Comparison of ENCODE assay signal across 28 cellular contexts in genomic region chr17:39219647-39220154, GRCh38. TPM values are rescaled to one million over a fixed set of nuclear protein-coding genes. Genes with fewer than 3 reads are reported as not detected.
A peak's percentile ranks its signal among the peaks of the same experiment; 100 is the strongest.
DNase-seq lines count a peak whose midpoint lies in the region; ATAC-seq and TF ChIP-seq lines count a peak whose summit lies in the region.
"Had no signal": no experiment of that assay in that cellular context is flagged by ENCODE, and none has a peak within 500 bp of the region (broad histone marks: within the 10 kb centered on the region; RNA-seq: fewer than 3 reads in every experiment).

No MANE protein-coding gene starts in this region.

- peaks cover 85% of the 10 kb centered on the region for H3K27me3 Mint-ChIP-seq in endodermal cell (ENCODE audit: insufficient read depth)

- H3K36me3 ChIP-seq in endodermal cell (ENCODE audit: control insufficient read depth, insufficient read depth, low read length): no peaks in the 10 kb centered on the region
- H3K36me3 ChIP-seq: pancreas, uterus had no signal

- H3K9me3 Mint-ChIP-seq in endodermal cell: no peaks in the 10 kb centered on the region
- H3K9me3 Mint-ChIP-seq: activated T-cell treated with anti-CD3 and anti-CD28 coated beads, Interleukin-2, amount 50 U/mL, for 24 hours; IgD-negative memory B cell; naive thymus-derived CD8-positive, alpha-beta T cell; T-cell had no signal

- DNase-seq in NCI-H446 (lab: John Stamatoyannopoulos, UW): peak; percentile 59 to 91
- peak; percentile 45 for DNase-seq in endodermal cell
- DNase-seq in left lobe of liver (ENCODE audit: low spot score): no peak
- DNase-seq in putamen (ENCODE audit: low spot score): peak; percentile 54
- DNase-seq in HuH-7 (ENCODE audit: low spot score): no peak
- no peak for DNase-seq in activated CD8-positive, alpha-beta memory T cell treated with anti-CD3 and anti-CD28 coated beads, Interleukin-2, amount 50 U/mL, for 48 hours
- DNase-seq in NCI-H1092 (lab: John Stamatoyannopoulos, UW): no peak
- DNase-seq in Kasumi-1 (lab: John Stamatoyannopoulos, UW): no peak
- DNase-seq: ACHN; activated CD4-positive, CD25-positive, alpha-beta regulatory T cell treated with anti-CD3 and anti-CD28 coated beads, Interleukin-2, amount 50 U/mL, for 72 hours; activated naive CD4-positive, alpha-beta T cell treated with Interleukin-2 at 50 U/mL for 16 hours; activated T-cell treated with anti-CD3 and anti-CD28 coated beads, Interleukin-2, amount 50 U/mL, for 24 hours; central memory CD4-positive, alpha-beta T cell; foreskin keratinocyte; GM23248; kidney; mesenchymal stem cell; MM.1S; naive thymus-derived CD8-positive, alpha-beta T cell; NCI-H146; PC-3; SIG-M5; T-cell; uterus had no signal

- no peak overlapping the region for H3K4me3 Mint-ChIP-seq in endodermal cell
- H3K4me3 Mint-ChIP-seq: activated T-cell treated with anti-CD3 and anti-CD28 coated beads, Interleukin-2, amount 50 U/mL, for 24 hours; naive thymus-derived CD8-positive, alpha-beta T cell; T-cell had no signal

- H3K27me3 ChIP-seq in endodermal cell (ENCODE audit: control insufficient read depth, insufficient read depth, low read length, poor library complexity, severe bottlenecking): peaks cover 78% of the 10 kb centered on the region
- H3K27me3 ChIP-seq: pancreas, uterus had no signal

- 68 to 91% methylated on average over 3 to 8 of the region's 8 CpGs for WGBS in endodermal cell (ENCODE audit: insufficient coverage in 1 of 2, insufficient read length in 1 of 2), 2 experiments

- H3K9ac ChIP-seq in endodermal cell (ENCODE audit: extremely low read depth, low read length, poor library complexity, severe bottlenecking): no peak overlapping the region
- H3K9ac ChIP-seq: GM23248 had no signal

- H3K36me3 Mint-ChIP-seq in endodermal cell (ENCODE audit: low read depth): no peaks in the 10 kb centered on the region
- H3K36me3 Mint-ChIP-seq: CD14-positive monocyte; IgD-negative memory B cell; naive thymus-derived CD8-positive, alpha-beta T cell; T-cell had no signal

- no peak overlapping the region for H3K27ac Mint-ChIP-seq in endodermal cell
- H3K27ac Mint-ChIP-seq: activated T-cell treated with anti-CD3 and anti-CD28 coated beads, Interleukin-2, amount 50 U/mL, for 24 hours had no signal

- ATAC-seq in left lobe of liver: peak; percentile 55
- ATAC-seq: foreskin keratinocyte; naive thymus-derived CD8-positive, alpha-beta T cell; pancreas; PC-3; T-cell had no signal

- H3K4me1 Mint-ChIP-seq in endodermal cell: peaks cover under 1% of the 10 kb centered on the region

- H3K9me3 ChIP-seq in endodermal cell (ENCODE audit: control insufficient read depth, low read length): no peaks in the 10 kb centered on the region
- H3K9me3 ChIP-seq: pancreas, uterus had no signal

- TF ChIP-seq CTCF in endodermal cell (conservative IDR thresholded peaks at IDR 0.05): no peak

- H3K4me3 ChIP-seq in endodermal cell (ENCODE audit: low read length): no peak overlapping the region
- H3K4me3 ChIP-seq: GM23248, pancreas, uterus had no signal

- H3K4me1 ChIP-seq in endodermal cell (ENCODE audit: control insufficient read depth, insufficient read depth, low read length): no peaks in the 10 kb centered on the region
- H3K4me1 ChIP-seq: foreskin keratinocyte, pancreas, uterus had no signal

- no peak overlapping the region for H3K27ac ChIP-seq in endodermal cell (ENCODE audit: low read depth, low read length)
- H3K27ac ChIP-seq: foreskin keratinocyte, GM23248, pancreas, uterus had no signal

RNA-seq across cellular contexts. Expression of gene STAC2, which starts 6.0 kb away (rescaled TPM):
- total RNA-seq in endodermal cell (under 1 TPM; 0.35 to 0.46 TPM), left lobe of liver (not detected)
- polyA plus RNA-seq in endodermal cell (2013, experiment 1 of 2): 1.3 TPM
- 1.2 TPM for polyA plus RNA-seq in endodermal cell (2013, experiment 2 of 2)
- total RNA-seq: foreskin keratinocyte, GM23248, PC-3 had no signal
- polyA plus RNA-seq: CD14-positive monocyte, foreskin keratinocyte, GM23248, IgD-negative memory B cell had no signal

RNA-seq across cellular contexts. Expression of gene RPL19, which starts 19.6 kb away (rescaled TPM):
- 1,000 to 10,000 TPM; 1,782 to 1,829 TPM for total RNA-seq in endodermal cell
- 2,533 TPM for polyA plus RNA-seq in endodermal cell (2013, experiment 1 of 2)
- 2,401 TPM for polyA plus RNA-seq in endodermal cell (2013, experiment 2 of 2)
- total RNA-seq in left lobe of liver: 484 TPM

RNA-seq across cellular contexts. Expression of gene CACNB1, which starts 22.2 kb away (rescaled TPM):
- total RNA-seq in endodermal cell (10 to 100 TPM; 12.2 to 13.2 TPM), left lobe of liver (0.40 TPM)
- 15.9 TPM for polyA plus RNA-seq in endodermal cell (2013, experiment 1 of 2)
- 12.4 TPM for polyA plus RNA-seq in endodermal cell (2013, experiment 2 of 2)

RNA-seq across cellular contexts. Expression of gene ARL5C, which starts 53.7 kb away (rescaled TPM):
- not detected for total RNA-seq in endodermal cell
- polyA plus RNA-seq in endodermal cell (2013, experiment 1 of 2): not detected
- polyA plus RNA-seq in endodermal cell (2013, experiment 2 of 2): not detected
- total RNA-seq in left lobe of liver: not detected
- total RNA-seq: foreskin keratinocyte; GM23248; kidney; naive thymus-derived CD8-positive, alpha-beta T cell; PC-3; uterus had no signal
- polyA plus RNA-seq: CD14-positive monocyte; esophagus; foreskin keratinocyte; GM23248; IgD-negative memory B cell; naive thymus-derived CD8-positive, alpha-beta T cell had no signal

Comparison
In these comparisons a context has a peak if more than half of its experiments do, and no peak if none do; other contexts are left out.
1. DNase-seq: peak in NCI-H446 (2 of 2), endodermal cell (single experiment) and putamen (single experiment); none in left lobe of liver (single experiment), HuH-7 (single experiment), activated CD8-positive, alpha-beta memory T cell treated with anti-CD3 and anti-CD28 coated beads, Interleukin-2, amount 50 U/mL, for 48 hours (single experiment), NCI-H1092 (single experiment) and Kasumi-1 (0 of 2).